1 cellular context compared by ENCODE assay signal in genomic region chr5:10801931-10802674, GRCh38.
TF ChIP-seq lines count a peak whose summit lies in the region.

No MANE protein-coding gene starts in this region.

TF ChIP-seq in GM23338, 12 proteins besides CTCF, POLR2A, EP300 and RAD21 (continued from another document):
- TF ChIP-seq, protein P1, sequence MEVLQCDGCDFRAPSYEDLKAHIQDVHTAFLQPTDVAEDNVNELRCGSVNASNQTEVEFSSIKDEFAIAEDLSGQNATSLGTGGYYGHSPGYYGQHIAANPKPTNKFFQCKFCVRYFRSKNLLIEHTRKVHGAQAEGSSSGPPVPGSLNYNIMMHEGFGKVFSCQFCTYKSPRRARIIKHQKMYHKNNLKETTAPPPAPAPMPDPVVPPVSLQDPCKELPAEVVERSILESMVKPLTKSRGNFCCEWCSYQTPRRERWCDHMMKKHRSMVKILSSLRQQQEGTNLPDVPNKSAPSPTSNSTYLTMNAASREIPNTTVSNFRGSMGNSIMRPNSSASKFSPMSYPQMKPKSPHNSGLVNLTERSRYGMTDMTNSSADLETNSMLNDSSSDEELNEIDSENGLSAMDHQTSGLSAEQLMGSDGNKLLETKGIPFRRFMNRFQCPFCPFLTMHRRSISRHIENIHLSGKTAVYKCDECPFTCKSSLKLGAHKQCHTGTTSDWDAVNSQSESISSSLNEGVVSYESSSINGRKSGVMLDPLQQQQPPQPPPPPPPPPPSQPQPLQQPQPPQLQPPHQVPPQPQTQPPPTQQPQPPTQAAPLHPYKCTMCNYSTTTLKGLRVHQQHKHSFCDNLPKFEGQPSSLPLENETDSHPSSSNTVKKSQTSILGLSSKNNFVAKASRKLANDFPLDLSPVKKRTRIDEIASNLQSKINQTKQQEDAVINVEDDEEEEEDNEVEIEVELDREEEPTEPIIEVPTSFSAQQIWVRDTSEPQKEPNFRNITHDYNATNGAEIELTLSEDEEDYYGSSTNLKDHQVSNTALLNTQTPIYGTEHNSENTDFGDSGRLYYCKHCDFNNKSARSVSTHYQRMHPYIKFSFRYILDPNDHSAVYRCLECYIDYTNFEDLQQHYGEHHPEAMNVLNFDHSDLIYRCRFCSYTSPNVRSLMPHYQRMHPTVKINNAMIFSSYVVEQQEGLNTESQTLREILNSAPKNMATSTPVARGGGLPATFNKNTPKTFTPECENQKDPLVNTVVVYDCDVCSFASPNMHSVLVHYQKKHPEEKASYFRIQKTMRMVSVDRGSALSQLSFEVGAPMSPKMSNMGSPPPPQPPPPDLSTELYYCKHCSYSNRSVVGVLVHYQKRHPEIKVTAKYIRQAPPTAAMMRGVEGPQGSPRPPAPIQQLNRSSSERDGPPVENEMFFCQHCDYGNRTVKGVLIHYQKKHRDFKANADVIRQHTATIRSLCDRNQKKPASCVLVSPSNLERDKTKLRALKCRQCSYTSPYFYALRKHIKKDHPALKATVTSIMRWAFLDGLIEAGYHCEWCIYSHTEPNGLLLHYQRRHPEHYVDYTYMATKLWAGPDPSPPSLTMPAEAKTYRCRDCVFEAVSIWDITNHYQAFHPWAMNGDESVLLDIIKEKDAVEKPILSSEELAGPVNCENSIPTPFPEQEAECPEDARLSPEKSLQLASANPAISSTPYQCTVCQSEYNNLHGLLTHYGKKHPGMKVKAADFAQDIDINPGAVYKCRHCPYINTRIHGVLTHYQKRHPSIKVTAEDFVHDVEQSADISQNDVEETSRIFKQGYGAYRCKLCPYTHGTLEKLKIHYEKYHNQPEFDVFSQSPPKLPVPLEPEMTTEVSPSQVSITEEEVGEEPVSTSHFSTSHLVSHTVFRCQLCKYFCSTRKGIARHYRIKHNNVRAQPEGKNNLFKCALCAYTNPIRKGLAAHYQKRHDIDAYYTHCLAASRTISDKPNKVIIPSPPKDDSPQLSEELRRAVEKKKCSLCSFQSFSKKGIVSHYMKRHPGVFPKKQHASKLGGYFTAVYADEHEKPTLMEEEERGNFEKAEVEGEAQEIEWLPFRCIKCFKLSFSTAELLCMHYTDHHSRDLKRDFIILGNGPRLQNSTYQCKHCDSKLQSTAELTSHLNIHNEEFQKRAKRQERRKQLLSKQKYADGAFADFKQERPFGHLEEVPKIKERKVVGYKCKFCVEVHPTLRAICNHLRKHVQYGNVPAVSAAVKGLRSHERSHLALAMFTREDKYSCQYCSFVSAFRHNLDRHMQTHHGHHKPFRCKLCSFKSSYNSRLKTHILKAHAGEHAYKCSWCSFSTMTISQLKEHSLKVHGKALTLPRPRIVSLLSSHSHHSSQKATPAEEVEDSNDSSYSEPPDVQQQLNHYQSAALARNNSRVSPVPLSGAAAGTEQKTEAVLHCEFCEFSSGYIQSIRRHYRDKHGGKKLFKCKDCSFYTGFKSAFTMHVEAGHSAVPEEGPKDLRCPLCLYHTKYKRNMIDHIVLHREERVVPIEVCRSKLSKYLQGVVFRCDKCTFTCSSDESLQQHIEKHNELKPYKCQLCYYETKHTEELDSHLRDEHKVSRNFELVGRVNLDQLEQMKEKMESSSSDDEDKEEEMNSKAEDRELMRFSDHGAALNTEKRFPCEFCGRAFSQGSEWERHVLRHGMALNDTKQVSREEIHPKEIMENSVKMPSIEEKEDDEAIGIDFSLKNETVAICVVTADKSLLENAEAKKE (CRISPR knock-in tag; IDR thresholded peaks at IDR 0.05) = no peak
- TF ChIP-seq, protein P2, sequence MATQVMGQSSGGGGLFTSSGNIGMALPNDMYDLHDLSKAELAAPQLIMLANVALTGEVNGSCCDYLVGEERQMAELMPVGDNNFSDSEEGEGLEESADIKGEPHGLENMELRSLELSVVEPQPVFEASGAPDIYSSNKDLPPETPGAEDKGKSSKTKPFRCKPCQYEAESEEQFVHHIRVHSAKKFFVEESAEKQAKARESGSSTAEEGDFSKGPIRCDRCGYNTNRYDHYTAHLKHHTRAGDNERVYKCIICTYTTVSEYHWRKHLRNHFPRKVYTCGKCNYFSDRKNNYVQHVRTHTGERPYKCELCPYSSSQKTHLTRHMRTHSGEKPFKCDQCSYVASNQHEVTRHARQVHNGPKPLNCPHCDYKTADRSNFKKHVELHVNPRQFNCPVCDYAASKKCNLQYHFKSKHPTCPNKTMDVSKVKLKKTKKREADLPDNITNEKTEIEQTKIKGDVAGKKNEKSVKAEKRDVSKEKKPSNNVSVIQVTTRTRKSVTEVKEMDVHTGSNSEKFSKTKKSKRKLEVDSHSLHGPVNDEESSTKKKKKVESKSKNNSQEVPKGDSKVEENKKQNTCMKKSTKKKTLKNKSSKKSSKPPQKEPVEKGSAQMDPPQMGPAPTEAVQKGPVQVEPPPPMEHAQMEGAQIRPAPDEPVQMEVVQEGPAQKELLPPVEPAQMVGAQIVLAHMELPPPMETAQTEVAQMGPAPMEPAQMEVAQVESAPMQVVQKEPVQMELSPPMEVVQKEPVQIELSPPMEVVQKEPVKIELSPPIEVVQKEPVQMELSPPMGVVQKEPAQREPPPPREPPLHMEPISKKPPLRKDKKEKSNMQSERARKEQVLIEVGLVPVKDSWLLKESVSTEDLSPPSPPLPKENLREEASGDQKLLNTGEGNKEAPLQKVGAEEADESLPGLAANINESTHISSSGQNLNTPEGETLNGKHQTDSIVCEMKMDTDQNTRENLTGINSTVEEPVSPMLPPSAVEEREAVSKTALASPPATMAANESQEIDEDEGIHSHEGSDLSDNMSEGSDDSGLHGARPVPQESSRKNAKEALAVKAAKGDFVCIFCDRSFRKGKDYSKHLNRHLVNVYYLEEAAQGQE (IDR thresholded peaks at IDR 0.05; ENCODE audit: unreplicated experiment) = no peak
- TF ChIP-seq, protein P3, sequence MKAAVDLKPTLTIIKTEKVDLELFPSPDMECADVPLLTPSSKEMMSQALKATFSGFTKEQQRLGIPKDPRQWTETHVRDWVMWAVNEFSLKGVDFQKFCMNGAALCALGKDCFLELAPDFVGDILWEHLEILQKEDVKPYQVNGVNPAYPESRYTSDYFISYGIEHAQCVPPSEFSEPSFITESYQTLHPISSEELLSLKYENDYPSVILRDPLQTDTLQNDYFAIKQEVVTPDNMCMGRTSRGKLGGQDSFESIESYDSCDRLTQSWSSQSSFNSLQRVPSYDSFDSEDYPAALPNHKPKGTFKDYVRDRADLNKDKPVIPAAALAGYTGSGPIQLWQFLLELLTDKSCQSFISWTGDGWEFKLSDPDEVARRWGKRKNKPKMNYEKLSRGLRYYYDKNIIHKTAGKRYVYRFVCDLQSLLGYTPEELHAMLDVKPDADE (IDR thresholded peaks at IDR 0.05) = no peak
- TF ChIP-seq EZH2 (IDR thresholded peaks at IDR 0.05; ENCODE audit: low read depth, unreplicated experiment) (no peak), EZH2phosphoT487 (IDR thresholded peaks at IDR 0.05; ENCODE audit: unreplicated experiment) (no peak), JUNB (IDR thresholded peaks at IDR 0.05; ENCODE audit: unreplicated experiment) (no peak), ZNF331 (CRISPR knock-in tag; IDR thresholded peaks at IDR 0.05; ENCODE audit: low read depth) (no peak), ZNF114 (CRISPR knock-in tag; IDR thresholded peaks at IDR 0.05) (no peak)
